ENCODE assay signal across 1 cellular context in genomic region chr6:139133272-139133671, GRCh38.
TF ChIP-seq lines count a peak whose summit lies in the region.

No MANE protein-coding gene starts in this region.

TF ChIP-seq in SK-N-SH, 30 proteins besides CTCF, POLR2A, EP300 and RAD21 (continued from another document):
- TF ChIP-seq REST (IDR thresholded peaks at IDR 0.05; ENCODE audit: low read depth, low read length) (no peak), MEF2A (IDR thresholded peaks at IDR 0.05; ENCODE audit: borderline replicate concordance, low read depth) (no peak), GABPA (IDR thresholded peaks at IDR 0.05; ENCODE audit: low read depth) (no peak), RCOR1 (IDR thresholded peaks at IDR 0.05; ENCODE audit: low read length) (no peak), TEAD4 (IDR thresholded peaks at IDR 0.05; ENCODE audit: borderline replicate concordance, insufficient read depth) (no peak), ELF1 (IDR thresholded peaks at IDR 0.05) (no peak)
